Comparison of ENCODE assay signal across 10 cellular contexts in genomic region chr5:141742866-141743651, GRCh38.
DNase-seq lines count a peak whose midpoint lies in the region; ATAC-seq and TF ChIP-seq lines count a peak whose summit lies in the region.
"Had no signal": no experiment of that assay in that cellular context is flagged by ENCODE, and none has a peak within 500 bp of the region (broad histone marks: within the 10 kb centered on the region; RNA-seq: fewer than 3 reads in every experiment).

No MANE protein-coding gene starts in this region.

- H3K4me3 Mint-ChIP-seq in CD4-positive, alpha-beta T cell = no peak overlapping the region

- no peaks in the 10 kb centered on the region for H3K9me3 ChIP-seq in adipocyte (ENCODE audit: control insufficient read depth, low read length)
- no peaks in the 10 kb centered on the region for H3K9me3 ChIP-seq in CD4-positive, alpha-beta T cell (ENCODE audit: control insufficient read depth, low read length)
- H3K9me3 ChIP-seq: SJSA1 had no signal

- peak; percentile 15; the same call in 1 of the 2 replicates for TF ChIP-seq RAD21 in Ishikawa (IDR thresholded peaks at IDR 0.05; ENCODE audit: low read depth)

- intact Hi-C loops in CD4-positive, alpha-beta T cell (cut with DNase I, micrococcal nuclease) = no loop called here

- no peak overlapping the region for H3K27ac ChIP-seq in CD4-positive, alpha-beta T cell (ENCODE audit: low read depth, low read length)
- H3K27ac ChIP-seq: SJSA1 had no signal

- no peaks in the 10 kb centered on the region for H3K36me3 Mint-ChIP-seq in CD4-positive, alpha-beta T cell (ENCODE audit: low read depth)

- H3K27ac Mint-ChIP-seq in CD4-positive, alpha-beta T cell = no peak overlapping the region

- no peaks in the 10 kb centered on the region for H3K9me3 Mint-ChIP-seq in CD4-positive, alpha-beta T cell

- ATAC-seq in CD4-positive, alpha-beta T cell (ENCODE audit: poor library complexity) = no peak
- ATAC-seq in HG03457 (IDR thresholded peaks at IDR 0.05; ENCODE audit: unreplicated experiment) = no peak

- peaks cover 63% of the 10 kb centered on the region for H3K27me3 ChIP-seq in adipocyte (replicated peaks; ENCODE audit: control insufficient read depth, insufficient read depth, low read length)
- H3K27me3 ChIP-seq in CD4-positive, alpha-beta T cell (ENCODE audit: control insufficient read depth, insufficient read depth, low read length) = peaks cover 31% of the 10 kb centered on the region

- no peak overlapping the region for H3K9ac ChIP-seq in adipocyte (ENCODE audit: low read length)

- no peak for TF ChIP-seq EP300 in Ishikawa (IDR thresholded peaks at IDR 0.05; ENCODE audit: borderline replicate concordance)

- CTCF ChIA-PET in CD4-positive, alpha-beta T cell (lab: Charles Lee) = no interaction called here

- H3K4me3 ChIP-seq in adipocyte (ENCODE audit: low read length) = no peak overlapping the region
- H3K4me3 ChIP-seq: SJSA1 had no signal

- H3K4me1 ChIP-seq in adipocyte (ENCODE audit: control insufficient read depth, insufficient read depth, low read length) = no peaks in the 10 kb centered on the region
- H3K4me1 ChIP-seq: SJSA1 had no signal

- DNase-seq in EH (ENCODE audit: low read depth) (peak; percentile 43), adipocyte (ENCODE audit: low read depth) (peak; percentile 63), left kidney (ENCODE audit: low read depth, low spot score) (peak; percentile 92), NCI-H345 (lab: John Stamatoyannopoulos, UW) (no peak), DMS79 treated with DMSO at 0.1 percent for 48 hours (lab: John Stamatoyannopoulos, UW) (no peak)
- DNase-seq in CD4-positive, alpha-beta T cell = no peak
- DNase-seq: aorta had no signal

- peaks cover 83% of the 10 kb centered on the region for H3K27me3 Mint-ChIP-seq in CD4-positive, alpha-beta T cell

- POLR2A ChIA-PET in CD4-positive, alpha-beta T cell (lab: Charles Lee) = no interaction called here

- no peaks in the 10 kb centered on the region for H3K4me1 Mint-ChIP-seq in CD4-positive, alpha-beta T cell (ENCODE audit: low read depth)

- H3K36me3 ChIP-seq in adipocyte (ENCODE audit: control insufficient read depth, insufficient read depth, low read length, severe bottlenecking) = no peaks in the 10 kb centered on the region
- H3K36me3 ChIP-seq: SJSA1 had no signal

- no peak for TF ChIP-seq CTCF in CD4-positive, alpha-beta T cell (IDR thresholded peaks at IDR 0.05)

TF ChIP-seq in Ishikawa, 13 proteins besides CTCF, POLR2A, EP300 and RAD21:
- peak; percentile 34; the same call in 1 of the 2 replicates for TF ChIP-seq TEAD4 (IDR thresholded peaks at IDR 0.05)
- peak; percentile 98 for TF ChIP-seq REST (IDR thresholded peaks at IDR 0.05; ENCODE audit: low read depth)
- TF ChIP-seq CEBPB (IDR thresholded peaks at IDR 0.05) = no peak
TF ChIP-seq in Ishikawa: peak in this region for 2.

Comparison
In these comparisons a context has a peak if more than half of its experiments do, and no peak if none do; other contexts are left out.
1. DNase-seq: peak in EH (single experiment), adipocyte (single experiment) and left kidney (single experiment); none in NCI-H345 (single experiment), DMS79 treated with DMSO at 0.1 percent for 48 hours (single experiment) and CD4-positive, alpha-beta T cell (0 of 10).